Comparison of ENCODE assay signal across 23 cellular contexts in the genomic region with DNA sequence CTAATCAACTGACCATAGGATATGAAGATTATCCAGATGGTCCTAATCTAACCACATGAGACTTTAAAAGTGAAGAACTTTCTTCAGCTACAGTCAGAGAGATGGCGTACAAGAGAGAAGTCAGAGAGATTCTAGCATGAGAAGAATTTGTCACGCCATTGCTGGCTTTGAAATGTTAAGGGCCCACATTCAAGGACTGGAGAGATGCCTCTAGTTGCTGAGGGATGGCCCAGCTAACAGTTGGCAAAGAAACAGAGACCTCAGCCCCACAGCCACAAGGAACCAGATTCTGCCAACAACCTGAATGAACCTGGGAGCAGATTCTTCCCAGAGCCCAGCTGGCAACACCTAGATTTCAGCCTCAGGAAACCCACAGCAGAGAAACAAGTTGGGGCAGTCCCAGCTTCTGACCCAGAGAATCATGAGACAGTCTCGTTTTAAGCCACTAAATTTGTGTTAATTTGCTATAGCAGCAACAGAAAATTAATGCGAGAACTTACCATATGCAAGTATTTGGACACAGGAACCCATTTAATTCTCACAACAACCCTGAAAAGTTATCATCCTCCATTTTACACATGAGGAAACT.
DNase-seq lines count a peak whose midpoint lies in the region; ATAC-seq and TF ChIP-seq lines count a peak whose summit lies in the region.
"Had no signal": no experiment of that assay in that cellular context is flagged by ENCODE, and none has a peak within 500 bp of the region (broad histone marks: within the 10 kb centered on the region; RNA-seq: fewer than 3 reads in every experiment).

No MANE protein-coding gene starts in this region.

- H3K36me3 ChIP-seq in upper lobe of right lung = no peaks in the 10 kb centered on the region
- H3K36me3 ChIP-seq: heart left ventricle had no signal

- H3K4me3 ChIP-seq in upper lobe of right lung = no peak overlapping the region
- H3K4me3 ChIP-seq: dorsolateral prefrontal cortex, GM23248, heart left ventricle had no signal

- peaks cover 4% of the 10 kb centered on the region for H3K4me1 ChIP-seq in foreskin keratinocyte
- no peaks in the 10 kb centered on the region for H3K4me1 ChIP-seq in upper lobe of right lung

- no peaks in the 10 kb centered on the region for H3K27me3 ChIP-seq in foreskin keratinocyte
- H3K27me3 ChIP-seq in upper lobe of right lung = no peaks in the 10 kb centered on the region
- H3K27me3 ChIP-seq: dorsolateral prefrontal cortex, heart left ventricle had no signal

- H3K27ac ChIP-seq in foreskin keratinocyte (no peak overlapping the region), upper lobe of right lung (no peak overlapping the region)
- H3K27ac ChIP-seq: dorsolateral prefrontal cortex, GM23248, heart left ventricle had no signal

- intact Hi-C loops in upper lobe of right lung (cut with DNase I) = no loop called here

- ATAC-seq in GM18511 (IDR thresholded peaks at IDR 0.05; ENCODE audit: unreplicated experiment) = peak; percentile 57
- peak; percentile 61 for ATAC-seq in GM21529 (IDR thresholded peaks at IDR 0.05; ENCODE audit: unreplicated experiment)
- peak; percentile 48 for ATAC-seq in HG03108 (IDR thresholded peaks at IDR 0.05; ENCODE audit: unreplicated experiment)
- peak; percentile 32 for ATAC-seq in foreskin keratinocyte
- ATAC-seq in upper lobe of right lung = no peak
- ATAC-seq: heart left ventricle, Right ventricle myocardium inferior had no signal

- no peak for TF ChIP-seq CTCF in foreskin keratinocyte (conservative IDR thresholded peaks at IDR 0.05)
- TF ChIP-seq CTCF in upper lobe of right lung (IDR thresholded peaks at IDR 0.05) = no peak

- DNase-seq in foreskin keratinocyte (peak; percentile 27 to 51), kidney glomerular epithelial cell (lab: John Stamatoyannopoulos, UW) (no peak), foreskin melanocyte (no peak), upper lobe of right lung (no peak)
- DNase-seq in central memory CD4-positive, alpha-beta T cell = no peak
- DNase-seq: activated B cell treated with CpG ODN at 0.5 μM for 24 hours; CD4-positive, CD25-positive, alpha-beta regulatory T cell; dorsolateral prefrontal cortex; GM23248; heart left ventricle; mesenchymal stem cell; naive B cell; NCI-H1105 treated with DMSO at 0.1 percent for 48 hours; NCI-H2029; NCI-H226; NCI-H774; occipital lobe; T1000; trophoblast cell had no signal

- no peaks in the 10 kb centered on the region for H3K9me3 ChIP-seq in upper lobe of right lung
- H3K9me3 ChIP-seq: heart left ventricle had no signal

Comparison
In these comparisons a context has a peak if more than half of its experiments do, and no peak if none do; other contexts are left out.
1. DNase-seq: peak in foreskin keratinocyte (2 of 2); none in central memory CD4-positive, alpha-beta T cell (single experiment), kidney glomerular epithelial cell (single experiment), foreskin melanocyte (single experiment) and upper lobe of right lung (single experiment).